ENCODE assay signal across 17 cellular contexts in genomic region chr7:143040209-143040710, GRCh38. TPM values are rescaled to one million over a fixed set of nuclear protein-coding genes. Genes with fewer than 3 reads are reported as not detected.
DNase-seq lines count a peak whose midpoint lies in the region; ATAC-seq, FAIRE-seq and TF ChIP-seq lines count a peak whose summit lies in the region.
"Had no signal": no experiment of that assay in that cellular context is flagged by ENCODE, and none has a peak within 500 bp of the region (broad histone marks: within the 10 kb centered on the region; RNA-seq: fewer than 3 reads in every experiment).

No MANE protein-coding gene starts in this region.

- H3K4me1 ChIP-seq in small intestine (ENCODE audit: control insufficient read depth in 2 of 2, insufficient read depth in 1 of 2, low read depth in 1 of 2, low read length in 1 of 2) (peaks cover 2 to 6% of the 10 kb centered on the region in 2 donors), HAP-1 (no peaks in the 10 kb centered on the region)

- H3K36me3 ChIP-seq in small intestine (ENCODE audit: control insufficient read depth in 2 of 2, insufficient read depth in 2 of 2, low read length in 2 of 2) (no peaks in the 10 kb centered on the region), HAP-1 (replicated peaks) (no peaks in the 10 kb centered on the region)

- no peak overlapping the region for H3K27ac ChIP-seq in small intestine (ENCODE audit: low read depth in 1 of 2, low read length in 1 of 2)
- no peak overlapping the region for H3K27ac ChIP-seq in caudate nucleus (ENCODE audit: low read depth, low read length)
- H3K27ac ChIP-seq: C4-2B had no signal

- FAIRE-seq in small intestine (lab: Jason Lieb, UNC): no peak
- FAIRE-seq: D721Med, GM12892, GM18507, H54 had no signal

- no peaks in the 10 kb centered on the region for H3K27me3 ChIP-seq in small intestine (ENCODE audit: control insufficient read depth in 2 of 2, insufficient read depth in 2 of 2, low read length in 2 of 2)
- H3K27me3 ChIP-seq in HAP-1 (ENCODE audit: low read depth): no peaks in the 10 kb centered on the region

- TF ChIP-seq CTCF in foreskin fibroblast (IDR thresholded peaks at IDR 0.05; ENCODE audit: low read depth, low read length): no peak

- in situ Hi-C loops in HAP-1 (cut with MboI; ENCODE audit: low sequenced_read_pairs): no loop called here

- peak; percentile 25; the same call in 2 of the 3 replicates for ATAC-seq in SK-N-SH treated with all-trans-retinoic acid at 6 μM for 48 hours
- ATAC-seq: GM23338 had no signal

- DNase-seq in EH (ENCODE audit: low read depth) (peak; percentile 30), foreskin fibroblast (peak; percentile 25 to 70), small intestine (peak; percentile 53), inferior parietal cortex (ENCODE audit: extremely low spot score) (no peak), caudate nucleus (lab: John Stamatoyannopoulos, UW) (no peak), HAP-1 (ENCODE audit: low spot score in 2 of 2) (no peak)
- DNase-seq: AML-193; CD4-positive, alpha-beta T cell; GDM1 had no signal

- H3K4me3 ChIP-seq in foreskin fibroblast (ENCODE audit: low read depth in 1 of 2, low read length in 2 of 2): no peak overlapping the region
- no peak overlapping the region for H3K4me3 ChIP-seq in small intestine (ENCODE audit: low read depth in 1 of 2, low read length in 2 of 2)
- H3K4me3 ChIP-seq in HAP-1: no peak overlapping the region
- H3K4me3 ChIP-seq: GM23338 had no signal

- H3K9me3 ChIP-seq in small intestine (ENCODE audit: control insufficient read depth, low read depth) (no peaks in the 10 kb centered on the region), HAP-1 (no peaks in the 10 kb centered on the region)

- 44 to 73% (median 54%) methylated on average over 3 of the region's 3 CpGs for WGBS in small intestine, 3 donors

TF ChIP-seq in SK-N-SH treated with all-trans-retinoic acid at 6 μM for 48 hours, 23 proteins besides CTCF, POLR2A, EP300 and RAD21:
- no peak for TF ChIP-seq TOX (CRISPR knock-in tag; IDR thresholded peaks at IDR 0.05; ENCODE audit: borderline replicate concordance)

RNA-seq across cellular contexts. Expression of gene OR6V1, which starts 11.9 kb away (rescaled TPM):
- not detected for polyA plus RNA-seq in small intestine
- polyA plus RNA-seq: BJ, GM23338 had no signal

RNA-seq across cellular contexts. Expression of gene OR9A2, which starts 13.3 kb away (rescaled TPM):
- not detected for polyA plus RNA-seq in small intestine
- polyA plus RNA-seq: BJ, GM23338 had no signal

Comparison
In these comparisons a context has a peak if more than half of its experiments do, and no peak if none do; other contexts are left out.
1. DNase-seq: peak in EH (single experiment), foreskin fibroblast (2 of 2) and small intestine (single experiment); none in inferior parietal cortex (single experiment), caudate nucleus (0 of 61) and HAP-1 (0 of 2).